Comparison of ENCODE assay signal across 8 cellular contexts in the genomic region with DNA sequence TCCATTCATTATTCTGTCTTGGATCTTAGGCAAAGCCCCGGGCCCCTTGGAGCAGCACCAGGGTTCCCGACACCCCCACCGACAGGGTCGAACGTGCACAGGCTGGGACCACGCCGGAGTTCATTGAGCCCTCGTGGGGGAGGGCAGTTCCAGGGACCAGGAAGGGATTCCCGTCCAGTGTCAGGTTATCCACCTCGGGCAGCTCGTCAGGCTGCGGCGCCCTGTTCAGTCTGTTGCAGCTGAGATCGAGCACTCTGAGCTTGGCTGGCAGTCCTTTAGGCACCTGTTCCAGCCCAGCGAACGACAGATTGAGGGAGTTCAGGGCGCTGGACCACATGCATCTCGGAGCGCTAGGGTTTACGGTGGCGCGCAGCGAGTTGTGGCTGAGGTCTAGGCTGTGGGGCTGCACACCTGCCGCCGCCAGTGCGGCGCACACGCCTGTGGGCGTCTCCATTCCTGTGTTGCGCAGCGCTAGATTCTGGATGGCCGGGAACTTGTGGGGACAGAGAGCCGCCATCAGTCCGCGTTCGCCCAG. TPM values are rescaled to one million over a fixed set of nuclear protein-coding genes. Genes with fewer than 3 reads are reported as not detected.
A peak's percentile ranks its signal among the peaks of the same experiment; 100 is the strongest.
DNase-seq lines count a peak whose midpoint lies in the region; ATAC-seq and TF ChIP-seq lines count a peak whose summit lies in the region.

No MANE protein-coding gene starts in this region.

- TF ChIP-seq CTCF in cardiac fibroblast (IDR thresholded peaks at IDR 0.05; ENCODE audit: low read depth, low read length) (no peak), lung (IDR thresholded peaks at IDR 0.05; ENCODE audit: control extremely low read depth, extremely low read depth) (no peak), uterus (IDR thresholded peaks at IDR 0.05) (no peak)

- H3K27ac ChIP-seq in lung (ENCODE audit: low read depth in 1 of 2, low read length in 1 of 2) (peak overlapping the region in 1 of 2 donors; percentile 90), uterus (peak overlapping the region; percentile 56 to 61)

- no peaks in the 10 kb centered on the region for H3K27me3 ChIP-seq in lung (ENCODE audit: control insufficient read depth, insufficient read depth)
- H3K27me3 ChIP-seq in uterus = no peaks in the 10 kb centered on the region

- peak; percentile 38 for ATAC-seq in GM21717 (IDR thresholded peaks at IDR 0.05; ENCODE audit: unreplicated experiment)
- ATAC-seq in lung (ENCODE audit: insufficient read depth, low FRiP score) = peak; percentile 22

- H3K36me3 ChIP-seq in lung (ENCODE audit: control insufficient read depth in 2 of 2, insufficient read depth in 2 of 2, low read length in 2 of 2) = no peaks in the 10 kb centered on the region
- no peaks in the 10 kb centered on the region for H3K36me3 ChIP-seq in uterus

- H3K4me3 ChIP-seq in cardiac fibroblast (replicated peaks in 1 of 2; ENCODE audit: low read depth in 2 of 2, low read length in 2 of 2) = peak overlapping the region; percentile 40 to 48
- H3K4me3 ChIP-seq in lung = peak overlapping the region; percentile 43
- H3K4me3 ChIP-seq in uterus = peak overlapping the region; percentile 32 to 45

- WGBS in lung, 2 donors = 8 to 11% methylated on average over 36 of the region's 36 CpGs

- no peak for TF ChIP-seq POLR2A in uterus (IDR thresholded peaks at IDR 0.05)

- peaks cover 0 to 3% of the 10 kb centered on the region in 2 donors for H3K4me1 ChIP-seq in lung (ENCODE audit: control insufficient read depth in 2 of 2, insufficient read depth in 2 of 2, low read length in 2 of 2)
- no peaks in the 10 kb centered on the region for H3K4me1 ChIP-seq in uterus

- peak; percentile 75 for DNase-seq in G401 (ENCODE audit: low spot score)
- DNase-seq in NCI-H2227 (lab: John Stamatoyannopoulos, UW; ENCODE audit: unreplicated experiment) = peak; percentile 47
- no peak for DNase-seq in cardiac fibroblast (ENCODE audit: low read depth in 2 of 2)
- DNase-seq in lung (ENCODE audit: low spot score) = peak; percentile 39
- DNase-seq in uterus = no peak
- DNase-seq in HK-2 (ENCODE audit: unreplicated experiment) = no peak
- DNase-seq in dedifferentiated amniotic fluid mesenchymal stem cell (ENCODE audit: extremely low spot score) = no peak

- in situ Hi-C loops in G401 (cut with HindIII; ENCODE audit: low sequenced_read_pairs) = no loop called here

- no peaks in the 10 kb centered on the region for H3K9me3 ChIP-seq in lung (ENCODE audit: control insufficient read depth in 2 of 2, insufficient read depth in 1 of 2, low read length in 1 of 2)
- H3K9me3 ChIP-seq in uterus = no peaks in the 10 kb centered on the region

- intact Hi-C loops in uterus (cut with DNase I; ENCODE audit: low total_unique reads) = no loop called here

RNA-seq across cellular contexts. Expression of a gene that starts 1.1 kb away (rescaled TPM):
- not detected in 2 replicates for total RNA-seq in G401 (2014; rRNA removed; shearing (Covaris generic))
- total RNA-seq in lung = 10 to 100 TPM; 57.9 to 86.0 TPM
- polyA plus RNA-seq in lung = 100 to 1,000 TPM in 1 of 2 donors, 10 to 100 TPM in 1; 74.5 to 357 TPM
- total RNA-seq in uterus = 10 to 100 TPM in 3 of 4 donors, under 1 TPM in 1; 0.51 to 48.5 (median 34.0) TPM

RNA-seq across cellular contexts. Expression of a gene that starts 7.4 kb away (rescaled TPM):
- 11.0 and 35.3 TPM in 2 replicates for total RNA-seq in G401 (2014; rRNA removed; shearing (Covaris generic))
- total RNA-seq in lung = 10 to 100 TPM in 1 of 2 donors, 1 to 10 TPM in 1; 9.0 to 14.9 TPM
- 10 to 100 TPM; 13.2 to 25.8 TPM for polyA plus RNA-seq in lung
- total RNA-seq in uterus = 10 to 100 TPM in 3 of 4 donors, 1 to 10 TPM in 1; 6.2 to 36.2 (median 22.7) TPM

RNA-seq across cellular contexts. Expression of a gene that starts 15.5 kb away (rescaled TPM):
- 75.7 and 84.8 TPM in 2 replicates for total RNA-seq in G401 (2014; rRNA removed; shearing (Covaris generic))
- total RNA-seq in lung (10 to 100 TPM; 35.4 to 57.9 TPM), uterus (100 to 1,000 TPM in 1 of 4 donors, 10 to 100 TPM in 3; 17.2 to 103 (median 35.6) TPM)
- 100 to 1,000 TPM; 133 to 365 TPM for polyA plus RNA-seq in lung

RNA-seq across cellular contexts. Expression of a gene that starts 15.7 kb away (rescaled TPM):
- total RNA-seq in G401 (2014; rRNA removed; shearing (Covaris generic)) = 20.7 and 34.3 TPM in 2 replicates
- total RNA-seq in lung (100 to 1,000 TPM in 1 of 2 donors, 10 to 100 TPM in 1; 85.3 to 104 TPM), uterus (100 to 1,000 TPM in 2 of 4 donors, 10 to 100 TPM in 2; 60.9 to 265 (median 89.3) TPM)
- polyA plus RNA-seq in lung = 10 to 100 TPM; 58.3 to 95.7 TPM

RNA-seq across cellular contexts. Expression of a gene that starts 32.8 kb away (rescaled TPM):
- 19.3 and 27.2 TPM in 2 replicates for total RNA-seq in G401 (2014; rRNA removed; shearing (Covaris generic))
- total RNA-seq in lung = 10 to 100 TPM; 15.0 to 25.5 TPM
- polyA plus RNA-seq in lung = 10 to 100 TPM; 16.6 to 17.9 TPM
- 10 to 100 TPM in 3 of 4 donors, 1 to 10 TPM in 1; 5.9 to 21.9 (median 17.9) TPM for total RNA-seq in uterus

Comparison
In these comparisons a context has a peak if more than half of its experiments do, and no peak if none do; other contexts are left out.
1. DNase-seq: peak in G401 (single experiment), NCI-H2227 (single experiment) and lung (single experiment); none in cardiac fibroblast (0 of 2), uterus (0 of 2), HK-2 (single experiment) and dedifferentiated amniotic fluid mesenchymal stem cell (single experiment).
2. Peak in every context shown above with its lines, with median percentiles within 50 percentile points of each other: H3K4me3 ChIP-seq.